In the genomic region with DNA sequence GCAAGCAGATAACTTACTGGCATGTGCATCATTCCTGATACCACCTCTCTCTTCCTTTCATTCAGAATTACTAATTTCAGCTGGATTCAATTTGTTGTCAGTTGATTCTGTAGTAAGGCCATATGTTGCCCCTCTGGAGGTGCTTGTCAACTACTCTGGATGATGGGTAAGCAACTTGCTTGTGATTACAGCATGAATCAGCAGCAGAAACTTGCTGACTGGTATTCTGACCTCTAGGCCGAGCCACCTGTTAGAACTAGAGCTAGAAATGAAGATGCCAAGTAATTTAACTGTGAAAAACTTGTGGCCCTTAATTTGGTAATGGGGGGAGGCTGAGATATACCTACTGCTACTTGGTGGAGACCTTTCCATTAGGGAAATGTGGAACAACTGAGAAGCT, we compare ENCODE assay signal across 11 cellular contexts. TPM values are rescaled to one million over a fixed set of nuclear protein-coding genes. Genes with fewer than 3 reads are reported as not detected.
DNase-seq lines count a peak whose midpoint lies in the region; ATAC-seq and TF ChIP-seq lines count a peak whose summit lies in the region.
"Had no signal": no experiment of that assay in that cellular context is flagged by ENCODE, and none has a peak within 500 bp of the region (broad histone marks: within the 10 kb centered on the region; RNA-seq: fewer than 3 reads in every experiment).

No MANE protein-coding gene starts in this region.

- H3K9me3 ChIP-seq in adipocyte (ENCODE audit: control insufficient read depth, low read length) = no peaks in the 10 kb centered on the region
- no peaks in the 10 kb centered on the region for H3K9me3 ChIP-seq in thoracic aorta
- H3K9me3 ChIP-seq: BLaER1 treated with 17β-estradiol and CSF1 and Interleukin-3, amounts not matched to agents 10 nM and 100 nM had no signal

- H3K27me3 Mint-ChIP-seq in activated T-cell treated with anti-CD3 and anti-CD28 coated beads, Interleukin-2, amount 50 U/mL, for 72 hours (ENCODE audit: low read depth) = no peaks in the 10 kb centered on the region

- peak overlapping the region; percentile 92 for H3K27ac Mint-ChIP-seq in activated T-cell treated with anti-CD3 and anti-CD28 coated beads, Interleukin-2, amount 50 U/mL, for 72 hours

- H3K27me3 ChIP-seq in adipocyte (replicated peaks; ENCODE audit: control insufficient read depth, insufficient read depth, low read length) (no peaks in the 10 kb centered on the region), thoracic aorta (replicated peaks; ENCODE audit: insufficient read depth) (no peaks in the 10 kb centered on the region)
- H3K27me3 ChIP-seq: BLaER1 treated with 17β-estradiol and CSF1 and Interleukin-3, amounts not matched to agents 10 nM and 100 nM had no signal

- TF ChIP-seq CTCF in thoracic aorta (IDR thresholded peaks at IDR 0.05) = no peak

- H3K36me3 Mint-ChIP-seq in activated T-cell treated with anti-CD3 and anti-CD28 coated beads, Interleukin-2, amount 50 U/mL, for 72 hours (ENCODE audit: insufficient read depth in 2 of 2) = peaks cover 11 to 23% of the 10 kb centered on the region in 2 donors

- ATAC-seq in activated T-cell treated with anti-CD3 and anti-CD28 coated beads, Interleukin-2, amount 50 U/mL, for 72 hours (replicated peaks in 1 of 2) = peak; percentile 43 to 70
- ATAC-seq in thoracic aorta (ENCODE audit: insufficient number of reproducible peaks, low FRiP score, low read depth) = no peak
- ATAC-seq in HG02588 (IDR thresholded peaks at IDR 0.05; ENCODE audit: unreplicated experiment) = no peak

- H3K4me3 Mint-ChIP-seq in activated T-cell treated with anti-CD3 and anti-CD28 coated beads, Interleukin-2, amount 50 U/mL, for 72 hours = peak overlapping the region; percentile 88 to 97

- H3K27ac ChIP-seq in thoracic aorta = peak overlapping the region; percentile 62 to 86

- H3K36me3 ChIP-seq in adipocyte (ENCODE audit: control insufficient read depth, insufficient read depth, low read length, severe bottlenecking) = no peaks in the 10 kb centered on the region
- no peaks in the 10 kb centered on the region for H3K36me3 ChIP-seq in thoracic aorta

- peaks cover 71% of the 10 kb centered on the region for H3K4me1 Mint-ChIP-seq in activated T-cell treated with anti-CD3 and anti-CD28 coated beads, Interleukin-2, amount 50 U/mL, for 72 hours (ENCODE audit: low read depth)

- H3K9me3 Mint-ChIP-seq in activated T-cell treated with anti-CD3 and anti-CD28 coated beads, Interleukin-2, amount 50 U/mL, for 72 hours = no peaks in the 10 kb centered on the region

- peak; percentile 20 to 44 for DNase-seq in activated T-cell treated with anti-CD3 and anti-CD28 coated beads, Interleukin-2, amount 50 U/mL, for 72 hours
- DNase-seq in activated T-cell treated with anti-CD3 and anti-CD28 coated beads for 4 hours (no peak), adipocyte (ENCODE audit: low read depth) (peak; percentile 24), hepatic stellate cell (ENCODE audit: low spot score) (peak; percentile 27), thoracic aorta (ENCODE audit: low spot score) (no peak), ecto neural progenitor cell (ENCODE audit: low spot score) (no peak), NCI-H2227 treated with DMSO at 0.1 percent for 48 hours (lab: John Stamatoyannopoulos, UW) (no peak)
- DNase-seq: midbrain, NCI-H1048 had no signal

- no peak overlapping the region for H3K9ac ChIP-seq in adipocyte (ENCODE audit: low read length)

- H3K4me3 ChIP-seq in adipocyte (ENCODE audit: low read length) (peak overlapping the region; percentile 35), thoracic aorta (peak overlapping the region; percentile 83)

- H3K4me1 ChIP-seq in adipocyte (ENCODE audit: control insufficient read depth, insufficient read depth, low read length) = peaks cover 63% of the 10 kb centered on the region
- H3K4me1 ChIP-seq in thoracic aorta (ENCODE audit: control insufficient read depth in 1 of 2, low read depth in 2 of 2) = peaks cover 54 to 84% of the 10 kb centered on the region in 2 donors

RNA-seq across cellular contexts. Expression of gene RNF10, which starts 5.1 kb away (rescaled TPM):
- total RNA-seq in activated T-cell treated with anti-CD3 and anti-CD28 coated beads, Interleukin-2, amount 50 U/mL, for 72 hours = 100 to 1,000 TPM; 198 to 200 TPM
- 100 to 1,000 TPM in 1 of 2 donors, 10 to 100 TPM in 1; 98.0 to 165 TPM for total RNA-seq in thoracic aorta

RNA-seq across cellular contexts. Expression of gene COQ5, which starts 10.3 kb away (rescaled TPM):
- total RNA-seq in activated T-cell treated with anti-CD3 and anti-CD28 coated beads, Interleukin-2, amount 50 U/mL, for 72 hours = 10 to 100 TPM; 28.9 to 36.7 TPM
- total RNA-seq in thoracic aorta = 10 to 100 TPM; 16.5 to 38.0 TPM

RNA-seq across cellular contexts. Expression of gene POP5, which starts 41.9 kb away (rescaled TPM):
- total RNA-seq in activated T-cell treated with anti-CD3 and anti-CD28 coated beads, Interleukin-2, amount 50 U/mL, for 72 hours = 10 to 100 TPM; 37.4 to 40.8 TPM
- total RNA-seq in thoracic aorta = 10 to 100 TPM; 22.3 to 42.4 TPM

RNA-seq across cellular contexts. Expression of gene DYNLL1, which starts 43.4 kb away (rescaled TPM):
- 100 to 1,000 TPM; 115 to 119 TPM for total RNA-seq in activated T-cell treated with anti-CD3 and anti-CD28 coated beads, Interleukin-2, amount 50 U/mL, for 72 hours
- 100 to 1,000 TPM; 167 to 199 TPM for total RNA-seq in thoracic aorta

Comparison
In these comparisons a context has a peak if more than half of its experiments do, and no peak if none do; other contexts are left out.
1. DNase-seq: peak in activated T-cell treated with anti-CD3 and anti-CD28 coated beads, Interleukin-2, amount 50 U/mL, for 72 hours (2 of 2), adipocyte (single experiment) and hepatic stellate cell (single experiment); none in activated T-cell treated with anti-CD3 and anti-CD28 coated beads for 4 hours (single experiment), thoracic aorta (single experiment), ecto neural progenitor cell (single experiment) and NCI-H2227 treated with DMSO at 0.1 percent for 48 hours (single experiment).
2. ATAC-seq: peak in activated T-cell treated with anti-CD3 and anti-CD28 coated beads, Interleukin-2, amount 50 U/mL, for 72 hours (2 of 2); none in thoracic aorta (single experiment) and HG02588 (single experiment).